Comparison of ENCODE assay signal across 14 cellular contexts in genomic region chr11:31500560-31500959, GRCh38.
"Had no signal": no experiment of that assay in that cellular context is flagged by ENCODE, and none has a peak within 500 bp of the region (broad histone marks: within the 10 kb centered on the region; RNA-seq: fewer than 3 reads in every experiment).

No MANE protein-coding gene starts in this region.

- ATAC-seq: heart right ventricle had no signal

- H3K27me3 ChIP-seq: heart right ventricle, thyroid gland had no signal

- FAIRE-seq: frontal cortex, keratinocyte, urothelium cell line had no signal

- H3K4me3 ChIP-seq: heart right ventricle, left ventricle myocardium inferior, skin epidermis, thyroid gland had no signal

- H3K27ac ChIP-seq: epithelial cell of prostate, heart right ventricle, left ventricle myocardium inferior, skin epidermis, thyroid gland had no signal

- H3K4me1 ChIP-seq: heart right ventricle, thyroid gland had no signal

- H3K9me3 ChIP-seq: heart right ventricle, left ventricle myocardium inferior, thyroid gland had no signal

- H3K36me3 ChIP-seq: thyroid gland had no signal

- DNase-seq: activated CD4-positive, alpha-beta T cell treated with anti-CD3 and anti-CD28 coated beads, Interleukin-2, amount 50 U/mL, for 1 hour; activated naive CD4-positive, alpha-beta T cell treated with anti-CD3 and anti-CD28 coated beads, Interleukin-2, amount 10 ng/mL, durations not matched to agents 7 days and 5 days; central memory CD4-positive, alpha-beta T cell; effector memory CD4-positive, alpha-beta T cell; heart right ventricle; left ventricle myocardium inferior; mesenchymal stem cell; retina; thyroid gland had no signal
